In genomic region chr5:2615917-2616316, GRCh38 we compare ENCODE assay signal across 6 cellular contexts.
"Had no signal": no experiment of that assay in that cellular context is flagged by ENCODE, and none has a peak within 500 bp of the region (broad histone marks: within the 10 kb centered on the region; RNA-seq: fewer than 3 reads in every experiment).

No MANE protein-coding gene starts in this region.

- H3K9me3 ChIP-seq: HAP-1 had no signal

- H3K36me3 ChIP-seq: HAP-1 had no signal

- H3K4me1 ChIP-seq: HAP-1 had no signal

- FAIRE-seq: HTR-8/SVneo had no signal

- ATAC-seq: HCT116 had no signal

- H3K4me3 ChIP-seq: HAP-1 had no signal

- DNase-seq: GOT3, H7, KBM-7 had no signal
